ENCODE assay signal across 13 cellular contexts in the genomic region with DNA sequence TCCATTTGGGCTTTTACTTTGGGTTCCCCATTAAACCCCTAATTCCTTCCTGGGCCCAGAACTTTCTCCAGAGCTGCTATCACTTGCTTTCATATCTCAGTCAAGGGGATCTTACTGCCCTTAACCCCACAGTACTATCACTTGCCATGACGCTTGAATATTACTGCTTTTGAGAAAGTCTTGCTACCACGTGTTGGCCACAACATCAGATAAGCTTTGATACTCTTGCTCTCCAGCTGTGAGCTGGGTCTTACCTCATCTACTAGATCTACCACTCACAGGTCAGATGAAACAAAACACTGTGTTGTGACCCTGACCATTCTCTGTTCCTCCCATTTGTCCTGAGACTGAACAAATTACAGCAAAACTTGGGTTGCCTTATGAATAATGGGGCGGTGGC.
"Had no signal": no experiment of that assay in that cellular context is flagged by ENCODE, and none has a peak within 500 bp of the region (broad histone marks: within the 10 kb centered on the region; RNA-seq: fewer than 3 reads in every experiment).

No MANE protein-coding gene starts in this region.

- H3K9me3 Mint-ChIP-seq: naive thymus-derived CD8-positive, alpha-beta T cell had no signal

- H3K4me3 Mint-ChIP-seq: endodermal cell; naive thymus-derived CD8-positive, alpha-beta T cell; stimulated activated naive B cell treated with anti-CD40 and anti-IgM and Interleukin-4, amounts not matched to agents 10 μg/mL and 1 μg/mL and 100 μg/mL, for 72 hours had no signal

- H3K27ac ChIP-seq: dorsolateral prefrontal cortex, gastrocnemius medialis, tibial nerve, uterus had no signal

- ATAC-seq: gastrocnemius medialis; naive thymus-derived CD8-positive, alpha-beta T cell had no signal

- H3K4me1 ChIP-seq: gastrocnemius medialis, tibial nerve, uterus had no signal

- H3K27me3 ChIP-seq: dorsolateral prefrontal cortex, gastrocnemius medialis, heart right ventricle, tibial nerve, uterus had no signal

- H3K27me3 Mint-ChIP-seq: naive thymus-derived CD8-positive, alpha-beta T cell; stimulated activated naive B cell treated with anti-CD40 and anti-IgM and Interleukin-4, amounts not matched to agents 10 μg/mL and 1 μg/mL and 100 μg/mL, for 72 hours had no signal

- H3K9me3 ChIP-seq: gastrocnemius medialis, heart right ventricle, mucosa of descending colon, tibial nerve, uterus had no signal

- H3K27ac Mint-ChIP-seq: endodermal cell; naive thymus-derived CD8-positive, alpha-beta T cell; stimulated activated naive B cell treated with anti-CD40 and anti-IgM and Interleukin-4, amounts not matched to agents 10 μg/mL and 1 μg/mL and 100 μg/mL, for 72 hours had no signal

- H3K4me3 ChIP-seq: dorsolateral prefrontal cortex, gastrocnemius medialis, heart right ventricle, mucosa of descending colon, tibial nerve, uterus had no signal

- H3K36me3 ChIP-seq: gastrocnemius medialis, uterus had no signal

- DNase-seq: activated CD4-positive, CD25-positive, alpha-beta regulatory T cell; activated naive CD4-positive, alpha-beta T cell; dorsolateral prefrontal cortex; endodermal cell; gastrocnemius medialis; heart right ventricle; mammary epithelial cell; mucosa of descending colon; naive thymus-derived CD8-positive, alpha-beta T cell; stimulated activated CD4-positive, alpha-beta T cell treated with anti-CD3 and anti-CD28 coated beads, Interleukin-2, amount 100 ng/mL, for 48 hours; stimulated activated naive B cell treated with anti-CD40 and anti-IgM and Interleukin-4, amounts not matched to agents 10 μg/mL and 1 μg/mL and 100 μg/mL, for 72 hours; uterus had no signal
